In the genomic region with DNA sequence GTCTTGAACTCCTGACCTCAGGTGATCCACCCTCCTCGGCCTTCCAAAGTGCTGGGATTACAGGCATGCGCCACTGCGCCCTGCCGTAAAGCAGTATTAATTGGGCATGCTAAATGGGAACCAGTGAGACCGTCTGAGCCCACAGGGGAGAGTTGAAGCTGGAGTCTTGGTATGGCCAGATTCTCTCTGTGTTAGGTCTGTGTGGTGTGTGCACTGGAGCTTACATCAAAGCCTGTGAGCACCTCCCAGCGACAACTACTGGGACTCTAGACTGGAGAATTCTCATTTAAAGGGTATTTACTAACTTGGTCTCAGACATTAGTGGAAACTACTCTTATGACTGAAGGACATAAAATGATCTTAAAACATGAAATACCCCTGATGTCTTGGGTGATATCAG, we compare ENCODE assay signal across 2 cellular contexts.
TF ChIP-seq lines count a peak whose summit lies in the region.

No MANE protein-coding gene starts in this region.

TF ChIP-seq in HepG2, 621 proteins besides CTCF, POLR2A, EP300 and RAD21:
- TF ChIP-seq PHF5A (CRISPR knock-in tag; IDR thresholded peaks at IDR 0.05; ENCODE audit: low read depth, unreplicated experiment) (no peak), NAIF1 (CRISPR knock-in tag; IDR thresholded peaks at IDR 0.05; ENCODE audit: borderline replicate concordance) (no peak), SMC3 (IDR thresholded peaks at IDR 0.05; ENCODE audit: low read length) (peak; percentile 16; the same call in 1 of the 2 replicates), ELF4 (CRISPR knock-in tag; IDR thresholded peaks at IDR 0.05; ENCODE audit: borderline replicate concordance) (no peak)

TF ChIP-seq in K562, 482 proteins besides CTCF, POLR2A, EP300 and RAD21:
- TF ChIP-seq, protein P1, sequence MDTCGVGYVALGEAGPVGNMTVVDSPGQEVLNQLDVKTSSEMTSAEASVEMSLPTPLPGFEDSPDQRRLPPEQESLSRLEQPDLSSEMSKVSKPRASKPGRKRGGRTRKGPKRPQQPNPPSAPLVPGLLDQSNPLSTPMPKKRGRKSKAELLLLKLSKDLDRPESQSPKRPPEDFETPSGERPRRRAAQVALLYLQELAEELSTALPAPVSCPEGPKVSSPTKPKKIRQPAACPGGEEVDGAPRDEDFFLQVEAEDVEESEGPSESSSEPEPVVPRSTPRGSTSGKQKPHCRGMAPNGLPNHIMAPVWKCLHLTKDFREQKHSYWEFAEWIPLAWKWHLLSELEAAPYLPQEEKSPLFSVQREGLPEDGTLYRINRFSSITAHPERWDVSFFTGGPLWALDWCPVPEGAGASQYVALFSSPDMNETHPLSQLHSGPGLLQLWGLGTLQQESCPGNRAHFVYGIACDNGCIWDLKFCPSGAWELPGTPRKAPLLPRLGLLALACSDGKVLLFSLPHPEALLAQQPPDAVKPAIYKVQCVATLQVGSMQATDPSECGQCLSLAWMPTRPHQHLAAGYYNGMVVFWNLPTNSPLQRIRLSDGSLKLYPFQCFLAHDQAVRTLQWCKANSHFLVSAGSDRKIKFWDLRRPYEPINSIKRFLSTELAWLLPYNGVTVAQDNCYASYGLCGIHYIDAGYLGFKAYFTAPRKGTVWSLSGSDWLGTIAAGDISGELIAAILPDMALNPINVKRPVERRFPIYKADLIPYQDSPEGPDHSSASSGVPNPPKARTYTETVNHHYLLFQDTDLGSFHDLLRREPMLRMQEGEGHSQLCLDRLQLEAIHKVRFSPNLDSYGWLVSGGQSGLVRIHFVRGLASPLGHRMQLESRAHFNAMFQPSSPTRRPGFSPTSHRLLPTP (IDR thresholded peaks at IDR 0.05; ENCODE audit: borderline replicate concordance, extremely low read depth, insufficient read length) = no peak
- TF ChIP-seq ILK (tag; IDR thresholded peaks at IDR 0.05; ENCODE audit: borderline replicate concordance, low read depth) = no peak
- TF ChIP-seq, protein P2, sequence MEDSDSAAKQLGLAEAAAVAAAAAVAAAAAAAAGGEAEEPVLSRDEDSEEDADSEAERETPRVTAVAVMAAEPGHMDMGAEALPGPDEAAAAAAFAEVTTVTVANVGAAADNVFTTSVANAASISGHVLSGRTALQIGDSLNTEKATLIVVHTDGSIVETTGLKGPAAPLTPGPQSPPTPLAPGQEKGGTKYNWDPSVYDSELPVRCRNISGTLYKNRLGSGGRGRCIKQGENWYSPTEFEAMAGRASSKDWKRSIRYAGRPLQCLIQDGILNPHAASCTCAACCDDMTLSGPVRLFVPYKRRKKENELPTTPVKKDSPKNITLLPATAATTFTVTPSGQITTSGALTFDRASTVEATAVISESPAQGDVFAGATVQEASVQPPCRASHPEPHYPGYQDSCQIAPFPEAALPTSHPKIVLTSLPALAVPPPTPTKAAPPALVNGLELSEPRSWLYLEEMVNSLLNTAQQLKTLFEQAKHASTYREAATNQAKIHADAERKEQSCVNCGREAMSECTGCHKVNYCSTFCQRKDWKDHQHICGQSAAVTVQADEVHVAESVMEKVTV (CRISPR knock-in tag; IDR thresholded peaks at IDR 0.05) = 0 out of 2 replicates have a peak, but pooled peaks have one; percentile 19
